ENCODE assay signal across 27 cellular contexts in genomic region chr4:112102875-112103370, GRCh38.
"Had no signal": no experiment of that assay in that cellular context is flagged by ENCODE, and none has a peak within 500 bp of the region (broad histone marks: within the 10 kb centered on the region; RNA-seq: fewer than 3 reads in every experiment).

No MANE protein-coding gene starts in this region.

- H3K4me1 Mint-ChIP-seq: stimulated activated effector memory CD8-positive, alpha-beta T cell treated with anti-CD3 and anti-CD28 coated beads, Interleukin-12 subunit alpha, Interleukin-12 subunit beta, amount 100 ng/mL, for 72 hours had no signal

- H3K4me3 Mint-ChIP-seq: natural killer cell; stimulated activated effector memory CD8-positive, alpha-beta T cell treated with anti-CD3 and anti-CD28 coated beads, Interleukin-12 subunit alpha, Interleukin-12 subunit beta, amount 100 ng/mL, for 72 hours; type B pancreatic cell had no signal

- H3K4me2 ChIP-seq: smooth muscle cell had no signal

- H3K27ac Mint-ChIP-seq: natural killer cell; progenitor cell of endocrine pancreas; stimulated activated effector memory CD8-positive, alpha-beta T cell treated with anti-CD3 and anti-CD28 coated beads, Interleukin-12 subunit alpha, Interleukin-12 subunit beta, amount 100 ng/mL, for 72 hours; type B pancreatic cell had no signal

- DNase-seq: effector CD4-positive, alpha-beta T cell; foreskin melanocyte; glutamatergic neuron; heart right ventricle; hippocampal formation; islet precursor cell; kidney glomerular epithelial cell; mammary epithelial cell; mesendoderm; natural killer cell; occipital lobe; pancreas; right lobe of liver; stimulated activated CD4-positive, alpha-beta T cell treated with anti-CD3 and anti-CD28 coated beads, Interleukin-2, amount 100 ng/mL, for 24 hours; stimulated activated CD4-positive, alpha-beta T cell treated with anti-CD3 and anti-CD28 coated beads, Interleukin-4, amount 100 ng/mL, for 24 hours; stimulated activated naive CD4-positive, alpha-beta T cell treated with Interleukin-2 at 50 U/mL for 16 hours; stomach; substantia nigra; testis; tibial artery had no signal

- ATAC-seq: esophagus mucosa; natural killer cell; pancreas; stimulated activated effector memory CD8-positive, alpha-beta T cell treated with anti-CD3 and anti-CD28 coated beads, Interleukin-12 subunit alpha, Interleukin-12 subunit beta, amount 100 ng/mL, for 72 hours had no signal

- H3K36me3 ChIP-seq: heart right ventricle, pancreas, right lobe of liver, stomach, tibial artery had no signal

- H3K27me3 Mint-ChIP-seq: progenitor cell of endocrine pancreas had no signal

- H3K27me3 ChIP-seq: heart right ventricle, pancreas, right lobe of liver, stomach, testis, tibial artery had no signal

- H3K27ac ChIP-seq: coronary artery, epithelial cell of prostate, pancreas, right lobe of liver, stomach, testis, tibial artery had no signal

- H3K4me1 ChIP-seq: pancreas, testis, tibial artery had no signal

- H3K4me3 ChIP-seq: coronary artery, heart right ventricle, pancreas, right lobe of liver, smooth muscle cell, stomach, testis, tibial artery had no signal

- FAIRE-seq: pancreas had no signal

- H3K9me3 ChIP-seq: heart right ventricle, pancreas, right lobe of liver, stomach, testis, tibial artery had no signal

- H3K36me3 Mint-ChIP-seq: natural killer cell; stimulated activated effector memory CD8-positive, alpha-beta T cell treated with anti-CD3 and anti-CD28 coated beads, Interleukin-12 subunit alpha, Interleukin-12 subunit beta, amount 100 ng/mL, for 72 hours; type B pancreatic cell had no signal

- H3K9me3 Mint-ChIP-seq: natural killer cell; stimulated activated effector memory CD8-positive, alpha-beta T cell treated with anti-CD3 and anti-CD28 coated beads, Interleukin-12 subunit alpha, Interleukin-12 subunit beta, amount 100 ng/mL, for 72 hours; type B pancreatic cell had no signal
